In genomic region chr19:29872224-29872731, GRCh38 we compare ENCODE assay signal across 11 cellular contexts.
DNase-seq lines count a peak whose midpoint lies in the region; ATAC-seq and TF ChIP-seq lines count a peak whose summit lies in the region.
"Had no signal": no experiment of that assay in that cellular context is flagged by ENCODE, and none has a peak within 500 bp of the region (broad histone marks: within the 10 kb centered on the region; RNA-seq: fewer than 3 reads in every experiment).

No MANE protein-coding gene starts in this region.

- no peaks in the 10 kb centered on the region for H3K36me3 ChIP-seq in esophagus muscularis mucosa

- peak; percentile 24 for TF ChIP-seq CTCF in GM12865 (IDR thresholded peaks at IDR 0.05; ENCODE audit: insufficient read depth, low read depth, low read length, missing control alignments)
- no peak for TF ChIP-seq CTCF in esophagus muscularis mucosa (IDR thresholded peaks at IDR 0.05)

- ATAC-seq in GM18870 (IDR thresholded peaks at IDR 0.05; ENCODE audit: unreplicated experiment) (no peak), HG03175 (IDR thresholded peaks at IDR 0.05; ENCODE audit: unreplicated experiment) (no peak)

- peaks cover 0 to 15% (median 9%) of the 10 kb centered on the region in 4 donors for H3K9me3 ChIP-seq in esophagus muscularis mucosa

- no peak overlapping the region for H3K27ac Mint-ChIP-seq in activated T-helper 2 cell treated with anti-CD3 and anti-CD28 coated beads, Interferon-gamma antibody, Interleukin-2, Interleukin-4, amounts not matched to agents 10 μg/mL and 5 μg/mL and 100 μg/mL, durations not matched to agents 14 hours and 24 hours and 36 hours
- no peak overlapping the region for H3K27ac Mint-ChIP-seq in immature natural killer cell

- no peak overlapping the region for H3K27ac ChIP-seq in esophagus muscularis mucosa (replicated peaks in 1 of 4)
- H3K27ac ChIP-seq: HL-60, SK-N-MC had no signal

- no peak for TF ChIP-seq EP300 in esophagus muscularis mucosa (IDR thresholded peaks at IDR 0.05)

- H3K4me1 ChIP-seq in esophagus muscularis mucosa = peaks cover 18 to 42% (median 36%) of the 10 kb centered on the region in 4 donors

- peak; percentile 70 for DNase-seq in 8988T
- peak; percentile 43 for DNase-seq in GM12865 (ENCODE audit: low read depth)
- DNase-seq in activated T-helper 2 cell treated with anti-CD3 and anti-CD28 coated beads, Interferon-gamma antibody, Interleukin-2, Interleukin-4, amounts not matched to agents 10 μg/mL and 5 μg/mL and 100 μg/mL, durations not matched to agents 14 hours and 24 hours and 36 hours (ENCODE audit: low spot score) = no peak
- DNase-seq in immature natural killer cell = no peak
- DNase-seq in NCI-H2081 treated with DMSO at 0.1 percent for 48 hours (lab: John Stamatoyannopoulos, UW) = no peak
- no peak for DNase-seq in esophagus muscularis mucosa (ENCODE audit: extremely low spot score)
- DNase-seq: central memory CD4-positive, alpha-beta T cell had no signal

- peaks cover 11% of the 10 kb centered on the region for H3K4me1 Mint-ChIP-seq in activated T-helper 2 cell treated with anti-CD3 and anti-CD28 coated beads, Interferon-gamma antibody, Interleukin-2, Interleukin-4, amounts not matched to agents 10 μg/mL and 5 μg/mL and 100 μg/mL, durations not matched to agents 14 hours and 24 hours and 36 hours (ENCODE audit: low read depth)
- peaks cover 4 to 8% of the 10 kb centered on the region in 2 donors for H3K4me1 Mint-ChIP-seq in immature natural killer cell

- H3K4me3 ChIP-seq in GM12865 (ENCODE audit: low read depth, low read length) (no peak overlapping the region), esophagus muscularis mucosa (peak overlapping the region in 1 of 4 donors; percentile 5)

- peak overlapping the region; percentile 33 for H3K4me3 Mint-ChIP-seq in activated T-helper 2 cell treated with anti-CD3 and anti-CD28 coated beads, Interferon-gamma antibody, Interleukin-2, Interleukin-4, amounts not matched to agents 10 μg/mL and 5 μg/mL and 100 μg/mL, durations not matched to agents 14 hours and 24 hours and 36 hours (ENCODE audit: low read depth)
- H3K4me3 Mint-ChIP-seq in immature natural killer cell = peak overlapping the region in 3 of 5 donors; percentile 27 to 50 (median 27)

- intact Hi-C loops in activated T-helper 2 cell treated with anti-CD3 and anti-CD28 coated beads, Interferon-gamma antibody, Interleukin-2, Interleukin-4, amounts not matched to agents 10 μg/mL and 5 μg/mL and 100 μg/mL, durations not matched to agents 14 hours and 24 hours and 36 hours (cut with micrococcal nuclease) = no loop called here
- intact Hi-C loops in esophagus muscularis mucosa (cut with DNase I) = loop anchor here (5.0 kb wide), 1 partner anchor 100 kb away; no protein-coding TSS in a partner anchor

- no peaks in the 10 kb centered on the region for H3K36me3 Mint-ChIP-seq in activated T-helper 2 cell treated with anti-CD3 and anti-CD28 coated beads, Interferon-gamma antibody, Interleukin-2, Interleukin-4, amounts not matched to agents 10 μg/mL and 5 μg/mL and 100 μg/mL, durations not matched to agents 14 hours and 24 hours and 36 hours (ENCODE audit: low read depth)
- H3K36me3 Mint-ChIP-seq in immature natural killer cell = no peaks in the 10 kb centered on the region

- 26% methylated on average over 27 of the region's 33 CpGs for WGBS in esophagus muscularis mucosa

- H3K27me3 Mint-ChIP-seq in activated T-helper 2 cell treated with anti-CD3 and anti-CD28 coated beads, Interferon-gamma antibody, Interleukin-2, Interleukin-4, amounts not matched to agents 10 μg/mL and 5 μg/mL and 100 μg/mL, durations not matched to agents 14 hours and 24 hours and 36 hours (ENCODE audit: low read depth) = peaks cover 24% of the 10 kb centered on the region
- H3K27me3 Mint-ChIP-seq in immature natural killer cell (ENCODE audit: low read depth in 3 of 3) = peaks cover 0 to 18% (median 10%) of the 10 kb centered on the region in 3 donors

- H3K27me3 ChIP-seq in esophagus muscularis mucosa = peaks cover 0 to 41% (median 12%) of the 10 kb centered on the region in 4 donors

- no peak for TF ChIP-seq POLR2A in esophagus muscularis mucosa (IDR thresholded peaks at IDR 0.05; ENCODE audit: low read depth)

- peaks cover 8% of the 10 kb centered on the region for H3K9me3 Mint-ChIP-seq in activated T-helper 2 cell treated with anti-CD3 and anti-CD28 coated beads, Interferon-gamma antibody, Interleukin-2, Interleukin-4, amounts not matched to agents 10 μg/mL and 5 μg/mL and 100 μg/mL, durations not matched to agents 14 hours and 24 hours and 36 hours
- no peaks in the 10 kb centered on the region for H3K9me3 Mint-ChIP-seq in immature natural killer cell

Comparison
In these comparisons a context has a peak if more than half of its experiments do, and no peak if none do; other contexts are left out.
1. DNase-seq: peak in 8988T (single experiment) and GM12865 (single experiment); none in activated T-helper 2 cell treated with anti-CD3 and anti-CD28 coated beads, Interferon-gamma antibody, Interleukin-2, Interleukin-4, amounts not matched to agents 10 μg/mL and 5 μg/mL and 100 μg/mL, durations not matched to agents 14 hours and 24 hours and 36 hours (single experiment), immature natural killer cell (0 of 3), NCI-H2081 treated with DMSO at 0.1 percent for 48 hours (single experiment) and esophagus muscularis mucosa (single experiment).